Comparison of ENCODE assay signal across 2 cellular contexts in the genomic region with DNA sequence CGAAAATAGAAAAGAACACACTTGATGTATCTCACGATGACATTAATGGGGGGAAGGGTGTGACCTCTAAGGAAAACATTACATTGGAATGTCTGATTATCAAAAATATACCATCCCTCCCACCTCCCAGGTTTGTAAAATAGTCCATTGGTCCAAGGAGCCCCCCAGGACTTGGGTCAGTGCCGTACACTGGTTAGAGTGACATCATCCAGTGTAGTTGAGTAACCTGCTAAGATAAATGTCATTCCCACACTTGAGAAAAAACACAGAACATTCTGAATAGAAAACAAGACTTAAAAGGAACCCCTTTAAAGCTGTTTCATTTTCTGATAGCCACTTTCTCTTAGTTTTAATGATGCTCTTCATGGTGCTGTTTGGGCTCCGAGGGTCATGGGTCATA.
TF ChIP-seq lines count a peak whose summit lies in the region.

No MANE protein-coding gene starts in this region.

TF ChIP-seq in IMR-90, 13 proteins besides CTCF, POLR2A, EP300 and RAD21:
- no peak for TF ChIP-seq MXI1 (IDR thresholded peaks at IDR 0.05; ENCODE audit: borderline replicate concordance, low read depth, low read length)
- no peak for TF ChIP-seq BHLHE40 (IDR thresholded peaks at IDR 0.05; ENCODE audit: low read depth, low read length)
- TF ChIP-seq SMC3 (IDR thresholded peaks at IDR 0.05; ENCODE audit: low read depth, low read length), result no peak
- TF ChIP-seq CEBPB (IDR thresholded peaks at IDR 0.05; ENCODE audit: low read depth, low read length), result no peak
- TF ChIP-seq, protein P1, sequence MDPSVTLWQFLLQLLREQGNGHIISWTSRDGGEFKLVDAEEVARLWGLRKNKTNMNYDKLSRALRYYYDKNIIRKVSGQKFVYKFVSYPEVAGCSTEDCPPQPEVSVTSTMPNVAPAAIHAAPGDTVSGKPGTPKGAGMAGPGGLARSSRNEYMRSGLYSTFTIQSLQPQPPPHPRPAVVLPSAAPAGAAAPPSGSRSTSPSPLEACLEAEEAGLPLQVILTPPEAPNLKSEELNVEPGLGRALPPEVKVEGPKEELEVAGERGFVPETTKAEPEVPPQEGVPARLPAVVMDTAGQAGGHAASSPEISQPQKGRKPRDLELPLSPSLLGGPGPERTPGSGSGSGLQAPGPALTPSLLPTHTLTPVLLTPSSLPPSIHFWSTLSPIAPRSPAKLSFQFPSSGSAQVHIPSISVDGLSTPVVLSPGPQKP (IDR thresholded peaks at IDR 0.05; ENCODE audit: borderline replicate concordance, low read depth, low read length), result no peak
- no peak for TF ChIP-seq RCOR1 (IDR thresholded peaks at IDR 0.05; ENCODE audit: insufficient replicate concordance, low read length)
- no peak for TF ChIP-seq MAFK (IDR thresholded peaks at IDR 0.05; ENCODE audit: low read depth, low read length)
- TF ChIP-seq MAZ (IDR thresholded peaks at IDR 0.05; ENCODE audit: borderline replicate concordance, low read depth, low read length), result no peak
- TF ChIP-seq CHD1 (IDR thresholded peaks at IDR 0.05; ENCODE audit: low read depth, low read length), result no peak
- no peak for TF ChIP-seq RFX5 (IDR thresholded peaks at IDR 0.05; ENCODE audit: low read depth, low read length)
- TF ChIP-seq NFE2L2 (IDR thresholded peaks at IDR 0.05; ENCODE audit: low read depth, low read length), result no peak
- TF ChIP-seq USF2 (IDR thresholded peaks at IDR 0.05; ENCODE audit: low read depth, low read length), result no peak
- TF ChIP-seq FOS (IDR thresholded peaks at IDR 0.05; ENCODE audit: low read depth, low read length), result no peak

TF ChIP-seq in K562, 482 proteins besides CTCF, POLR2A, EP300 and RAD21:
- TF ChIP-seq SREBF1 (IDR thresholded peaks at IDR 0.05; ENCODE audit: borderline replicate concordance, low read depth, low read length), result no peak
- TF ChIP-seq ATF3 (IDR thresholded peaks at IDR 0.05), result 0 out of 2 replicates have a peak, but pooled peaks have one; percentile 7
- TF ChIP-seq ATF3 (CRISPR knock-in tag; conservative IDR thresholded peaks at IDR 0.05), result no peak
